15 cellular contexts compared by ENCODE assay signal in the genomic region with DNA sequence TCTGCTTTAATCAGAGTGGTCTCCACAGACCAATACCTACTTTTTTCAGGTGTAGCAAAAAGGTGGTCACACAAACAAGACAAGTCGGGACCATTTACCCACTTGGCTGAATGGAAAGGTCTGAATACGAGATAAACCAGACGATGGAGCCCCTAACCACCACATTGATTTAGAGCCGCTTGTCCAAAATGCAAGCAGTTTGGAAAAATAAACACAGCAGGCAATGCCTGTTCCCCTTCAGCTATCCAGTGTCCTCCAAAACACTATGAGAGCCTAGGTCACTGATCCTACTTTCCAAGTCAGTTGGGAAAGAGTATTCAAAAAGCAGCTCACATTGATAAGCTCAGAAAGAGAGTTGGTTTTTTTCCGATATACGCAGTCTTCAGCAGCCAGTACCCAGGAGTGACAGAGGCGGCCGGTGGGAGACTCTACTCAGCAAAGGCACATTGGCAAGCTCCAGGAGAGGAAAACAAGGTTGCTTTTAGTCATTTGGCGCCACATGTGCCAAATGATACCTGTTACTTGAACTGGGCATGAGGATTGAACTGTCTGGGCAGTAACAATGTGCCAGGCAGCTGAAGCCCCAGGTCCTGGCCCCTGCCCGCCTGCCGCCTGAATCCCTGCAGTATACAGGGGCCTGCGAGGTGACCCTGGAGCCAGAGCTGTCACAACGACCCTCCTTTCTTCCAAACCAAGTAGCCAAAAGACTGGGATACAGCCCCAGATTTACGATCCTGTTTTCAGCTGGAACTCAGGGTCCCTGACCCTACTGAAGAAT.
DNase-seq lines count a peak whose midpoint lies in the region; ATAC-seq, FAIRE-seq and TF ChIP-seq lines count a peak whose summit lies in the region.
"Had no signal": no experiment of that assay in that cellular context is flagged by ENCODE, and none has a peak within 500 bp of the region (broad histone marks: within the 10 kb centered on the region; RNA-seq: fewer than 3 reads in every experiment).

No MANE protein-coding gene starts in this region.

- H3K4me3 ChIP-seq in esophagus muscularis mucosa: no peak overlapping the region
- H3K4me3 ChIP-seq: mucosa of descending colon, right lobe of liver had no signal

- FAIRE-seq in GM12892 (lab: Jason Lieb, UNC): peak; percentile 77

- peaks cover 0 to 19% (median 11%) of the 10 kb centered on the region in 4 donors for H3K4me1 ChIP-seq in esophagus muscularis mucosa
- H3K4me1 ChIP-seq: right lobe of liver had no signal

- CTCF ChIA-PET in T-cell (lab: Charles Lee): interaction anchor here in 1 of 2 donors (0.6 to 1.4 kb wide), 2 partner anchors 41 to 50 kb away, joined by 3 to 5 read pairs; no protein-coding TSS in a partner anchor

- H3K27me3 Mint-ChIP-seq in T-cell (no peaks in the 10 kb centered on the region), osteocyte (ENCODE audit: unreplicated experiment) (no peaks in the 10 kb centered on the region)

- H3K27ac ChIP-seq in esophagus muscularis mucosa (replicated peaks in 1 of 4): no peak overlapping the region
- H3K27ac ChIP-seq: C4-2B had no signal

- WGBS in esophagus muscularis mucosa: 89% methylated on average over 13 of the region's 14 CpGs

- TF ChIP-seq EP300 in esophagus muscularis mucosa (IDR thresholded peaks at IDR 0.05): no peak

- intact Hi-C loops in esophagus muscularis mucosa (cut with DNase I): no loop called here

- H3K9me3 Mint-ChIP-seq in T-cell (no peaks in the 10 kb centered on the region), osteocyte (ENCODE audit: unreplicated experiment) (no peaks in the 10 kb centered on the region)

- H3K4me1 Mint-ChIP-seq in T-cell (peaks cover 75 to 91% (median 90%) of the 10 kb centered on the region in 3 donors), osteocyte (ENCODE audit: unreplicated experiment) (peaks cover 34% of the 10 kb centered on the region)

- POLR2A ChIA-PET in T-cell (lab: Charles Lee): interaction anchor here (0.5 to 0.9 kb wide), 5 partner anchors 14 to 118 kb away, joined by 3 to 4 read pairs (median 3); no protein-coding TSS in a partner anchor

- DNase-seq in GM12892 (ENCODE audit: insufficient read length) (no peak), T-cell (no peak), esophagus muscularis mucosa (ENCODE audit: extremely low spot score) (peak; percentile 60), osteocyte (ENCODE audit: extremely low spot score, unreplicated experiment) (no peak), LoVo (ENCODE audit: low spot score) (no peak), NCI-H2107 treated with DMSO at 0.1 percent for 48 hours (lab: John Stamatoyannopoulos, UW; ENCODE audit: unreplicated experiment) (no peak), NCI-H69 (lab: John Stamatoyannopoulos, UW) (no peak), NCI-H1930 (lab: John Stamatoyannopoulos, UW) (no peak)
- DNase-seq: activated CD4-positive, alpha-beta T cell treated with anti-CD3 and anti-CD28 coated beads for 1 hour; activated gamma-delta T cell treated with Interleukin-2 at 50 U/mL for 16 hours; effector CD8-positive, alpha-beta T cell; mucosa of descending colon; right lobe of liver; RPMI8226 had no signal

- peak overlapping the region; percentile 94 to 99 for H3K27ac Mint-ChIP-seq in T-cell
- H3K27ac Mint-ChIP-seq in osteocyte (ENCODE audit: unreplicated experiment): peak overlapping the region; percentile 43

- H3K36me3 Mint-ChIP-seq in T-cell (peaks cover 52% of the 10 kb centered on the region), osteocyte (ENCODE audit: unreplicated experiment) (peaks cover 24% of the 10 kb centered on the region)

- H3K27me3 ChIP-seq in esophagus muscularis mucosa: no peaks in the 10 kb centered on the region
- H3K27me3 ChIP-seq: right lobe of liver had no signal

- H3K9me3 ChIP-seq in esophagus muscularis mucosa: no peaks in the 10 kb centered on the region
- H3K9me3 ChIP-seq: mucosa of descending colon, right lobe of liver had no signal

- TF ChIP-seq CTCF in esophagus muscularis mucosa (IDR thresholded peaks at IDR 0.05) (no peak), osteocyte (IDR thresholded peaks at IDR 0.05) (no peak)

- no peak for ATAC-seq in T-cell (replicated peaks in 1 of 4)

- H3K4me3 Mint-ChIP-seq in T-cell (peak overlapping the region in 1 of 3 donors; percentile 60), osteocyte (ENCODE audit: unreplicated experiment) (no peak overlapping the region)

- peaks cover 0 to 27% (median 11%) of the 10 kb centered on the region in 4 donors for H3K36me3 ChIP-seq in esophagus muscularis mucosa
- H3K36me3 ChIP-seq: right lobe of liver had no signal

- no peak for TF ChIP-seq POLR2A in GM12892 (IDR thresholded peaks at IDR 0.05; ENCODE audit: low read depth, low read length)
- no peak for TF ChIP-seq POLR2A in esophagus muscularis mucosa (IDR thresholded peaks at IDR 0.05; ENCODE audit: low read depth)
